Comparison of ENCODE assay signal across 3 cellular contexts in genomic region chr3:41331023-41331422, GRCh38.
TF ChIP-seq lines count a peak whose summit lies in the region.

No MANE protein-coding gene starts in this region.

TF ChIP-seq in IMR-90, 13 proteins besides CTCF, POLR2A, EP300 and RAD21:
- TF ChIP-seq NFE2L2 (IDR thresholded peaks at IDR 0.05; ENCODE audit: low read depth, low read length) (no peak), SMC3 (IDR thresholded peaks at IDR 0.05; ENCODE audit: low read depth, low read length) (no peak), BHLHE40 (IDR thresholded peaks at IDR 0.05; ENCODE audit: low read depth, low read length) (no peak), CEBPB (IDR thresholded peaks at IDR 0.05; ENCODE audit: low read depth, low read length) (no peak), FOS (IDR thresholded peaks at IDR 0.05; ENCODE audit: low read depth, low read length) (no peak)

TF ChIP-seq in H1, 55 proteins besides CTCF, POLR2A, EP300 and RAD21:
- TF ChIP-seq SP4 (IDR thresholded peaks at IDR 0.05; ENCODE audit: low read length) (no peak), NRF1 (IDR thresholded peaks at IDR 0.05; ENCODE audit: low read depth, low read length) (no peak), CBX8 (IDR thresholded peaks at IDR 0.05; ENCODE audit: borderline replicate concordance, low read depth, low read length) (no peak), CEBPB (IDR thresholded peaks at IDR 0.05; ENCODE audit: low read depth, low read length) (no peak), SIRT6 (IDR thresholded peaks at IDR 0.05; ENCODE audit: low read length) (no peak), HDAC6 (IDR thresholded peaks at IDR 0.05; ENCODE audit: low read depth, low read length) (no peak), KDM5A (IDR thresholded peaks at IDR 0.05; ENCODE audit: low read length) (no peak), ZNF274 (IDR thresholded peaks at IDR 0.05; ENCODE audit: borderline replicate concordance, extremely low read depth, low read length) (no peak), SIN3A (conservative IDR thresholded peaks at IDR 0.05 in 1 of 2, IDR thresholded peaks at IDR 0.05 in 1 of 2; ENCODE audit: low read depth in 1 of 2, low read length in 2 of 2) (no peak), MAX (IDR thresholded peaks at IDR 0.05) (no peak), SP2 (IDR thresholded peaks at IDR 0.05; ENCODE audit: low read length) (no peak), RNF2 (IDR thresholded peaks at IDR 0.05; ENCODE audit: borderline replicate concordance, low read depth, low read length, missing control alignments, poor library complexity, severe bottlenecking) (no peak), TBP (IDR thresholded peaks at IDR 0.05; ENCODE audit: low read depth, low read length) (no peak), SP1 (IDR thresholded peaks at IDR 0.05; ENCODE audit: low read depth, low read length) (no peak)

TF ChIP-seq in GM12891, 5 proteins besides CTCF, POLR2A, EP300 and RAD21:
- TF ChIP-seq POU2F2 (IDR thresholded peaks at IDR 0.05; ENCODE audit: low read depth, low read length) (no peak), POLR2AphosphoS5 (IDR thresholded peaks at IDR 0.05; ENCODE audit: low read depth, low read length) (no peak), SPI1 (IDR thresholded peaks at IDR 0.05; ENCODE audit: low read depth, low read length) (no peak), TAF1 (IDR thresholded peaks at IDR 0.05; ENCODE audit: low read depth, low read length) (no peak), PAX5 (IDR thresholded peaks at IDR 0.05; ENCODE audit: insufficient read depth, low read length, severe bottlenecking) (no peak)
TF ChIP-seq in GM12891: peak in this region for 0.
